8 cellular contexts compared by ENCODE assay signal in the genomic region with DNA sequence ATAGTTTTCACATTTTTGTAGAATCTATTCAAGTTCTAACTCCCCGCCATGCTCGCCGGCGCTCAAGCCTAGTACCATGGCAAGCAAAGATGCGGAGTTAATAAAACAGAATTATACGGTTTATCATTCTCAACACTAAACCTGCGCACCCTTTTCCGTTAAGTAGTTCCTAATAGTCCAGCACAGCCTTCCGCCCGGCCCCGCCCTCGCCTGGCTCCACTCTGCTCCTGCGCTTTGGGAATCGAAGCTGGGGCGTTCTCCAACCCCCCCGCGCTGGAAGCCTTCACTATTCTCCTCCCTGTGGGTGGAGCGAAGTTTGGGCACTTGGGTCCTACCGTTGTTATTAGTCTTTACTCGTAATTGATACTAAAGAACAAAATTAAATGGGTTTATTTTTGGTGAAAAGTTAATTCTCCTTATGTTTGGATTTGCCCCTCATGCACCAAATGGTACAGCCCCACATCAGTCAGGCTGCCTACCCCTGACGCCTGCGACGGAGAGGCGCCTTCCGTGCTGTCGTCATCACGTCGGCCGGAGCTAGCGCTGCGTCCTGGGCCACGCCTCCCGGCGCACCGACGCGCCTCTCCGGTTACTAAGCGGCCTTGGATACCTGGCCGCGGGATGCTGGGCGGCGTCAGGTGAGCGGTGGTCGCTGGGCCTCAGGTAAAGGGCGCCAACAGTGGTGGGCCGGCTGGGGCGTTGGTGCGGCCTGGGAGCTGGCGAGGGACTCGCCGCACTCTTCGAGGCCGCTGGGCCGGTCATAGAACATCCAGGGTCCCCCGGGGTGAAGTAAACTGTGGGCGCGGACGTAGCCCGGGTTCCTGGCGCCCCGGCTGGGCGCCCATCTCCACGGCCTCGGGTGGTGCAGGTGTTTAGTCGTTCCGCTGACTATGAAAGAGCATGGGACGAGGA. TPM values are rescaled to one million over a fixed set of nuclear protein-coding genes. Genes with fewer than 3 reads are reported as not detected.
DNase-seq lines count a peak whose midpoint lies in the region; ATAC-seq lines count a peak whose summit lies in the region.

A gene with protein sequence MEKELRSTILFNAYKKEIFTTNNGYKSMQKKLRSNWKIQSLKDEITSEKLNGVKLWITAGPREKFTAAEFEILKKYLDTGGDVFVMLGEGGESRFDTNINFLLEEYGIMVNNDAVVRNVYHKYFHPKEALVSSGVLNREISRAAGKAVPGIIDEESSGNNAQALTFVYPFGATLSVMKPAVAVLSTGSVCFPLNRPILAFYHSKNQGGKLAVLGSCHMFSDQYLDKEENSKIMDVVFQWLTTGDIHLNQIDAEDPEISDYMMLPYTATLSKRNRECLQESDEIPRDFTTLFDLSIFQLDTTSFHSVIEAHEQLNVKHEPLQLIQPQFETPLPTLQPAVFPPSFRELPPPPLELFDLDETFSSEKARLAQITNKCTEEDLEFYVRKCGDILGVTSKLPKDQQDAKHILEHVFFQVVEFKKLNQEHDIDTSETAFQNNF (plus strand): TSS at position 546 of the 912 bp plus-strand sequence. CDS start 3,762 bp downstream, outside the sequence.

- H3K27me3 ChIP-seq in CD8-positive, alpha-beta memory T cell (ENCODE audit: insufficient read depth, low read length, poor library complexity, severe bottlenecking): no peaks in the 10 kb centered on the region

- peak within 1 kb of the TSS; percentile 80 for H3K27ac ChIP-seq in CD8-positive, alpha-beta memory T cell (ENCODE audit: low read depth, low read length)

- H3K4me1 ChIP-seq in CD8-positive, alpha-beta memory T cell (ENCODE audit: insufficient read depth, low read length): peaks cover 13% of the 10 kb centered on the region

- POLR2A ChIA-PET in CD8-positive, alpha-beta memory T cell (lab: Charles Lee): interaction anchor here (0.6 to 0.8 kb wide), 4 partner anchors 11 to 439 kb away, joined by 3 to 4 read pairs (median 3); no protein-coding TSS in a partner anchor

- H3K36me3 ChIP-seq in CD8-positive, alpha-beta memory T cell (ENCODE audit: insufficient read depth, low read length): no peaks in the 10 kb centered on the region

- H3K27ac Mint-ChIP-seq in CD8-positive, alpha-beta memory T cell: peak within 1 kb of the TSS; percentile 91 to 99 (median 98)
- peak within 1 kb of the TSS; percentile 92 to 95 for H3K27ac Mint-ChIP-seq in effector memory CD8-positive, alpha-beta T cell
- H3K27ac Mint-ChIP-seq in memory B cell: peak within 1 kb of the TSS; percentile 96

- peaks cover 0 to 23% (median 5%) of the 10 kb centered on the region in 3 donors for H3K36me3 Mint-ChIP-seq in CD8-positive, alpha-beta memory T cell
- H3K36me3 Mint-ChIP-seq in effector memory CD8-positive, alpha-beta T cell (ENCODE audit: insufficient read depth): peaks cover 17% of the 10 kb centered on the region
- H3K36me3 Mint-ChIP-seq in memory B cell: peaks cover 2% of the 10 kb centered on the region

- ATAC-seq in GM19468 (IDR thresholded peaks at IDR 0.05; ENCODE audit: extremely low read depth, unreplicated experiment): peak; percentile 97
- ATAC-seq in effector memory CD8-positive, alpha-beta T cell (replicated peaks): peak; percentile 96
- peak; percentile 96 for ATAC-seq in memory B cell (ENCODE audit: low read depth)

- CTCF ChIA-PET in CD8-positive, alpha-beta memory T cell (lab: Charles Lee): interaction anchor here (0.6 kb wide), 1 partner anchor 8 kb away, joined by 3 read pairs; no protein-coding TSS in a partner anchor

- H3K4me1 Mint-ChIP-seq in CD8-positive, alpha-beta memory T cell: peaks cover 12 to 23% (median 18%) of the 10 kb centered on the region in 3 donors
- H3K4me1 Mint-ChIP-seq in effector memory CD8-positive, alpha-beta T cell (ENCODE audit: low read depth in 2 of 2): peaks cover 9 to 18% of the 10 kb centered on the region in 2 donors
- H3K4me1 Mint-ChIP-seq in memory B cell: peaks cover 11% of the 10 kb centered on the region

- no peaks in the 10 kb centered on the region for H3K9me3 Mint-ChIP-seq in CD8-positive, alpha-beta memory T cell
- no peaks in the 10 kb centered on the region for H3K9me3 Mint-ChIP-seq in effector memory CD8-positive, alpha-beta T cell
- H3K9me3 Mint-ChIP-seq in memory B cell: no peaks in the 10 kb centered on the region

- no peaks in the 10 kb centered on the region for H3K9me3 ChIP-seq in CD8-positive, alpha-beta memory T cell (ENCODE audit: low read length)

- H3K4me3 Mint-ChIP-seq in CD8-positive, alpha-beta memory T cell: peak within 1 kb of the TSS; percentile 90 to 98 (median 96)
- H3K4me3 Mint-ChIP-seq in effector memory CD8-positive, alpha-beta T cell: peak within 1 kb of the TSS; percentile 88 to 93
- peak within 1 kb of the TSS; percentile 93 for H3K4me3 Mint-ChIP-seq in memory B cell

- H3K4me3 ChIP-seq in CD8-positive, alpha-beta memory T cell (ENCODE audit: low read length): peak within 1 kb of the TSS; percentile 77

- DNase-seq in CD8-positive, alpha-beta memory T cell: peak; percentile 77 to 92 (median 85)
- DNase-seq in HT-29 (ENCODE audit: low spot score) (peak; percentile 99), NOMO-1 (lab: John Stamatoyannopoulos, UW; ENCODE audit: unreplicated experiment in 2 of 2) (peak; percentile 86 to 89), memory B cell (ENCODE audit: low spot score in 2 of 2) (peak; percentile 76 to 81)
- peak; percentile 74 to 77 for DNase-seq in activated CD8-positive, alpha-beta memory T cell treated with anti-CD3 and anti-CD28 coated beads for 4 hours (ENCODE audit: low read depth in 2 of 2)
- DNase-seq in effector memory CD8-positive, alpha-beta T cell: peak; percentile 80 to 86 (median 82)
- peak; percentile 80 for DNase-seq in stimulated activated CD8-positive, alpha-beta memory T cell treated with anti-CD3 and anti-CD28 coated beads, Interleukin-12 subunit alpha, Interleukin-12 subunit beta, amount 100 ng/mL, for 24 hours (ENCODE audit: extremely low read depth)

- peaks cover 5% of the 10 kb centered on the region in 2 donors for H3K27me3 Mint-ChIP-seq in CD8-positive, alpha-beta memory T cell
- peaks cover 6 to 11% of the 10 kb centered on the region in 2 donors for H3K27me3 Mint-ChIP-seq in effector memory CD8-positive, alpha-beta T cell
- H3K27me3 Mint-ChIP-seq in memory B cell: no peaks in the 10 kb centered on the region

RNA-seq across cellular contexts. Expression of the gene that starts here (rescaled TPM):
- 10 to 100 TPM; 20.2 to 21.3 TPM for total RNA-seq in CD8-positive, alpha-beta memory T cell
- polyA plus RNA-seq in CD8-positive, alpha-beta memory T cell: 31.6 TPM
- total RNA-seq in HT-29 (2014; rRNA removed; shearing (Covaris generic)): 19.9 and 25.5 TPM in 2 replicates

Comparison
In these comparisons a context has a peak if more than half of its experiments do, and no peak if none do; other contexts are left out.
1. Peak in every context shown above with its lines: DNase-seq, ATAC-seq, H3K4me3 ChIP-seq and H3K27ac ChIP-seq.